In the genomic region with DNA sequence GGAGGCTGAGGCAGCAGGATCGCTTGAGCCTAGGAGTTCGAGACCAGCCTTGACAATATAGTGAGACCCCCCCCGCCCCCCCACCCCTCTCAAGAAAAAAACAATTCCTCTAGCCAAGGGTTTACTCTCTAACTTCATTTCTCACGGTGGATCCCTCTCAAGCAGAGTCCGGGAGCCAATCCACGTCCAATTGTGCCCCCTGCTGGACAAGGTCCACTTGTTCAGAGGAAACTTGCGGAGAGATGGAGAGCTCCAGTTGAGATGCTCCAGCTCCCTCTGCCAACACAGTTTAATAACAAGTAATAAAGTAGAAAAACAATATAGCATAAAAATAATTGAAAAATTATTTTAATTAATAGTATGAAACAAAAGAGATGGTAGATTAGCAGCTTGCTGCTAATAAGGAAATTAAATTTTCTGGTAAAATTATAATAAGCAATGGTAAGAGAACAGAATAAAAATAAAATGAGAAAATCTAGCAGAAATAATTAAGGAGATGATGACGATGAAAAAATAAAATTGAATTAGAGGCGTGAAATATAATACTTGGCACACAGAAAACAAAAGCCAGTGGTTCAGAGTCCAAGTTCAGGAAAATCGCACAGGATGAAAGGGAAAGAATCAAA, we compare ENCODE assay signal across 8 cellular contexts. TPM values are rescaled to one million over a fixed set of nuclear protein-coding genes. Genes with fewer than 3 reads are reported as not detected.
DNase-seq lines count a peak whose midpoint lies in the region; ATAC-seq and TF ChIP-seq lines count a peak whose summit lies in the region.

No MANE protein-coding gene starts in this region.

- H3K4me1 Mint-ChIP-seq in activated CD4-positive, alpha-beta T cell treated with anti-CD3 and anti-CD28 coated beads for 36 hours, result peaks cover 5% of the 10 kb centered on the region
- H3K4me1 Mint-ChIP-seq in memory B cell, result peaks cover 11% of the 10 kb centered on the region

- no peak overlapping the region for H3K4me3 Mint-ChIP-seq in activated CD4-positive, alpha-beta T cell treated with anti-CD3 and anti-CD28 coated beads for 36 hours
- H3K4me3 Mint-ChIP-seq in memory B cell, result no peak overlapping the region

- DNase-seq in ACHN, result peak; percentile 62
- DNase-seq in NCI-H2171 treated with DMSO at 0.1 percent for 48 hours (lab: John Stamatoyannopoulos, UW), result peak; percentile 48
- DNase-seq in activated CD4-positive, alpha-beta T cell treated with anti-CD3 and anti-CD28 coated beads for 36 hours, result peak; percentile 86
- peak; percentile 45 to 81 for DNase-seq in dermis microvascular lymphatic vessel endothelial cell (ENCODE audit: low read depth in 2 of 2)
- DNase-seq in memory B cell (ENCODE audit: low spot score in 2 of 2), result peak; percentile 77 to 79
- peak; percentile 83 for DNase-seq in stimulated activated CD8-positive, alpha-beta memory T cell treated with anti-CD3 and anti-CD28 coated beads, Interleukin-4, amount 100 ng/mL, for 48 hours

- in situ Hi-C loops in ACHN (cut with HindIII; ENCODE audit: low pct_ligation_motif_present, low pct_unique_long_range_greater_than_20kb, low sequenced_read_pairs), result no loop called here

- CTCF ChIA-PET in activated CD4-positive, alpha-beta T cell treated with anti-CD3 and anti-CD28 coated beads for 36 hours (lab: Charles Lee), result interaction anchor here (0.6 to 7.8 kb wide), 28 partner anchors 9 to 498 kb away, joined by 3 to 77 read pairs (median 4); partner anchors contain the start of genes CEACAM18 and ETFB

- intact Hi-C loops in activated CD4-positive, alpha-beta T cell treated with anti-CD3 and anti-CD28 coated beads for 36 hours (cut with DNase I, micrococcal nuclease), result loop anchor here (2.0 to 10.0 kb wide), 2 partner anchors 114 to 502 kb away; no protein-coding TSS in a partner anchor

- H3K27me3 Mint-ChIP-seq in activated CD4-positive, alpha-beta T cell treated with anti-CD3 and anti-CD28 coated beads for 36 hours, result peaks cover 28% of the 10 kb centered on the region
- H3K27me3 Mint-ChIP-seq in memory B cell, result peaks cover 19% of the 10 kb centered on the region

- H3K27ac Mint-ChIP-seq in activated CD4-positive, alpha-beta T cell treated with anti-CD3 and anti-CD28 coated beads for 36 hours, result no peak overlapping the region
- no peak overlapping the region for H3K27ac Mint-ChIP-seq in memory B cell

- peaks cover 3% of the 10 kb centered on the region for H3K9me3 Mint-ChIP-seq in activated CD4-positive, alpha-beta T cell treated with anti-CD3 and anti-CD28 coated beads for 36 hours (ENCODE audit: low read depth)
- no peaks in the 10 kb centered on the region for H3K9me3 Mint-ChIP-seq in memory B cell

- POLR2A ChIA-PET in activated CD4-positive, alpha-beta T cell treated with anti-CD3 and anti-CD28 coated beads for 36 hours (lab: Charles Lee), result no interaction called here

- peak; percentile 71 for TF ChIP-seq CTCF in GM12874 (IDR thresholded peaks at IDR 0.05; ENCODE audit: insufficient read depth, low read depth, low read length)

- H3K36me3 Mint-ChIP-seq in activated CD4-positive, alpha-beta T cell treated with anti-CD3 and anti-CD28 coated beads for 36 hours (ENCODE audit: low read depth), result no peaks in the 10 kb centered on the region
- H3K36me3 Mint-ChIP-seq in memory B cell, result no peaks in the 10 kb centered on the region

- ATAC-seq in activated CD4-positive, alpha-beta T cell treated with anti-CD3 and anti-CD28 coated beads for 36 hours, result peak; percentile 66
- ATAC-seq in memory B cell (ENCODE audit: low read depth) (peak; percentile 83), GM18867 (IDR thresholded peaks at IDR 0.05; ENCODE audit: unreplicated experiment) (no peak)

RNA-seq across cellular contexts. Expression of gene SIGLEC14, which starts 14.5 kb away (rescaled TPM):
- not detected for total RNA-seq in activated CD4-positive, alpha-beta T cell treated with anti-CD3 and anti-CD28 coated beads for 36 hours
- total RNA-seq in dermis microvascular lymphatic vessel endothelial cell, result under 0.01 TPM in 1 of 2 replicates, not detected in the other

RNA-seq across cellular contexts. Expression of gene SIGLEC5, which starts 30.9 kb away (rescaled TPM):
- not detected for total RNA-seq in activated CD4-positive, alpha-beta T cell treated with anti-CD3 and anti-CD28 coated beads for 36 hours
- total RNA-seq in dermis microvascular lymphatic vessel endothelial cell, result not detected in 2 replicates

RNA-seq across cellular contexts. Expression of gene SPACA6, which starts 32.0 kb away (rescaled TPM):
- 1 to 10 TPM; 8.3 to 9.1 TPM for total RNA-seq in activated CD4-positive, alpha-beta T cell treated with anti-CD3 and anti-CD28 coated beads for 36 hours
- total RNA-seq in dermis microvascular lymphatic vessel endothelial cell, result 3.5 and 5.6 TPM in 2 replicates
